9 cellular contexts compared by ENCODE assay signal in the genomic region with DNA sequence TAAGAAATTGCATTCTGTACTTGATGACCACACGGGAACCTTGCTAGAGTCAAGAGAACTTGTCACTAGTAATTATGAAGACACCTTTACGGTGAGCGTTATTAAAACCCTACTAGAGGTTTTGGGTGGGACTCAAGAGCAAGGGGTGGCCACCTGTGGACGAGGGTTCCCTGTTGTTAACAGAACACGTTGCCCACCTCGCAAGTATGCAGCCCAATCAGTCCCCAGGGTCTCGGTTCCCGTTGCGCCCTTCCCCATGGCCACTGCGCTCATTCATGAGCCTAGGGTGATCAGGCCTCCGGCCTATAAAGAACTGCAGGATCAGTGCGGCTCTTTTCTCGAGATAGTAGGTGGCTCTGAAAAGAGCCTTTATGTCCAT. TPM values are rescaled to one million over a fixed set of nuclear protein-coding genes. Genes with fewer than 3 reads are reported as not detected.
A peak's percentile ranks its signal among the peaks of the same experiment; 100 is the strongest.
DNase-seq lines count a peak whose midpoint lies in the region; ATAC-seq and TF ChIP-seq lines count a peak whose summit lies in the region.
"Had no signal": no experiment of that assay in that cellular context is flagged by ENCODE, and none has a peak within 500 bp of the region (broad histone marks: within the 10 kb centered on the region; RNA-seq: fewer than 3 reads in every experiment).

No MANE protein-coding gene starts in this region.

- peaks cover 4% of the 10 kb centered on the region for H3K36me3 Mint-ChIP-seq in activated naive CD8-positive, alpha-beta T cell treated with anti-CD3 and anti-CD28 coated beads, Interleukin-2, amount 50 U/mL, for 24 hours (ENCODE audit: low read depth)
- peaks cover 0 to 5% (median 3%) of the 10 kb centered on the region in 3 donors for H3K36me3 Mint-ChIP-seq in immature natural killer cell

- H3K4me3 ChIP-seq in thoracic aorta = peak overlapping the region; percentile 71

- peak; percentile 4 for ATAC-seq in HG03097 (IDR thresholded peaks at IDR 0.05; ENCODE audit: low FRiP score, unreplicated experiment)
- ATAC-seq in activated naive CD8-positive, alpha-beta T cell treated with anti-CD3 and anti-CD28 coated beads, Interleukin-2, amount 50 U/mL, for 24 hours = no peak
- no peak for ATAC-seq in thoracic aorta (ENCODE audit: insufficient number of reproducible peaks, low FRiP score, low read depth)

- H3K27ac ChIP-seq in thoracic aorta = peak overlapping the region; percentile 20 to 27

- TF ChIP-seq CTCF in thoracic aorta (IDR thresholded peaks at IDR 0.05) = no peak

- no peaks in the 10 kb centered on the region for H3K36me3 ChIP-seq in thoracic aorta

- no peaks in the 10 kb centered on the region for H3K9me3 ChIP-seq in thoracic aorta

- peaks cover 38% of the 10 kb centered on the region for H3K4me1 Mint-ChIP-seq in activated naive CD8-positive, alpha-beta T cell treated with anti-CD3 and anti-CD28 coated beads, Interleukin-2, amount 50 U/mL, for 24 hours
- peaks cover 44 to 55% of the 10 kb centered on the region in 2 donors for H3K4me1 Mint-ChIP-seq in immature natural killer cell

- H3K4me3 Mint-ChIP-seq in activated naive CD8-positive, alpha-beta T cell treated with anti-CD3 and anti-CD28 coated beads, Interleukin-2, amount 50 U/mL, for 24 hours = peak overlapping the region; percentile 88
- H3K4me3 Mint-ChIP-seq in immature natural killer cell = peak overlapping the region; percentile 93 to 99 (median 97)

- H3K4me1 ChIP-seq in thoracic aorta (ENCODE audit: control insufficient read depth in 1 of 2, low read depth in 2 of 2) = peaks cover 3 to 27% of the 10 kb centered on the region in 2 donors

- H3K27me3 Mint-ChIP-seq in activated naive CD8-positive, alpha-beta T cell treated with anti-CD3 and anti-CD28 coated beads, Interleukin-2, amount 50 U/mL, for 24 hours = peaks cover 15% of the 10 kb centered on the region
- H3K27me3 Mint-ChIP-seq in immature natural killer cell (ENCODE audit: low read depth in 3 of 3) = peaks cover 20 to 28% (median 22%) of the 10 kb centered on the region in 3 donors

- no peaks in the 10 kb centered on the region for H3K9me3 Mint-ChIP-seq in activated naive CD8-positive, alpha-beta T cell treated with anti-CD3 and anti-CD28 coated beads, Interleukin-2, amount 50 U/mL, for 24 hours
- H3K9me3 Mint-ChIP-seq in immature natural killer cell = no peaks in the 10 kb centered on the region

- DNase-seq in NCI-H82 (lab: John Stamatoyannopoulos, UW) (peak; percentile 93), NCI-H82 treated with DMSO at 0.1 percent for 48 hours (lab: John Stamatoyannopoulos, UW; ENCODE audit: unreplicated experiment) (no peak), immature natural killer cell (no peak), thoracic aorta (ENCODE audit: low spot score) (no peak), EL (no peak)
- DNase-seq in activated naive CD8-positive, alpha-beta T cell treated with anti-CD3 and anti-CD28 coated beads, Interleukin-2, amount 50 U/mL, for 24 hours = no peak
- DNase-seq in stimulated activated CD4-positive, alpha-beta T cell treated with anti-CD3 and anti-CD28 coated beads, Interleukin-2, amount 100 ng/mL, for 48 hours = no peak
- DNase-seq: DND-41 had no signal

- H3K27ac Mint-ChIP-seq in activated naive CD8-positive, alpha-beta T cell treated with anti-CD3 and anti-CD28 coated beads, Interleukin-2, amount 50 U/mL, for 24 hours = peak overlapping the region; percentile 89
- peak overlapping the region; percentile 96 to 99 (median 98) for H3K27ac Mint-ChIP-seq in immature natural killer cell

- peaks cover 4% of the 10 kb centered on the region for H3K27me3 ChIP-seq in thoracic aorta (replicated peaks; ENCODE audit: insufficient read depth)

RNA-seq across cellular contexts. Expression of a gene that starts 30.2 kb away (rescaled TPM):
- polyA plus RNA-seq in immature natural killer cell = 10 to 100 TPM; 13.9 to 42.4 (median 24.8) TPM
- total RNA-seq in thoracic aorta = 10 to 100 TPM; 35.6 to 70.1 TPM

RNA-seq across cellular contexts. Expression of a gene that starts 40.3 kb away (rescaled TPM):
- 1 to 10 TPM in 1 of 3 donors, under 1 TPM in 1, not detected in 1; 0.53 to 1.7 TPM for polyA plus RNA-seq in immature natural killer cell
- under 1 TPM in 1 of 2 donors, not detected in 1; 0.56 TPM for total RNA-seq in thoracic aorta

RNA-seq across cellular contexts. Expression of a gene that starts 50.4 kb away (rescaled TPM):
- polyA plus RNA-seq in immature natural killer cell = 10 to 100 TPM in 2 of 3 donors, 1 to 10 TPM in 1; 8.8 to 27.3 (median 10.7) TPM
- total RNA-seq in thoracic aorta = 10 to 100 TPM; 30.1 to 32.5 TPM
